ENCODE assay signal across 18 cellular contexts in the genomic region with DNA sequence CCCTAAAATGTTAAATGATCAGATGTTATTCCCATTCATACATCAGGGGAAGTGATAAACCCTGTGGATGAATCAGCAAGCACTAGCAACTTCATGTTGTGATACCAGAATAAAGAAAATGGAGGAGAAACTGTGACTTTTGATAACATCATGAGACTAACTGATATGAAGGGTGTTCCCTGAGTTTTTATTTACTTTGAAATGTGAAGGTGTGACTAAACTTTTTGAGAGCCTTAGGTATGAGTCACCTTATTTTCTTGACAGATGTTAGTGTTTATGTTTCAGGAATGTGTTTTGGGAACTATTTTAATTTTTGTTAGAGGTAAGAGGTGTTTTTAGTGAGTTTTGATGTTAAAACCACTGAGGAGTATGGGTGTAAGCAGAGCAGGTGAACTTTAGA. TPM values are rescaled to one million over a fixed set of nuclear protein-coding genes. Genes with fewer than 3 reads are reported as not detected.
A peak's percentile ranks its signal among the peaks of the same experiment; 100 is the strongest.
DNase-seq lines count a peak whose midpoint lies in the region; ATAC-seq, FAIRE-seq and TF ChIP-seq lines count a peak whose summit lies in the region.
"Had no signal": no experiment of that assay in that cellular context is flagged by ENCODE, and none has a peak within 500 bp of the region (broad histone marks: within the 10 kb centered on the region; RNA-seq: fewer than 3 reads in every experiment).

No MANE protein-coding gene starts in this region.

- POLR2A ChIA-PET in IMR-90 (lab: Charles Lee; ENCODE audit: unreplicated experiment) = no interaction called here

- H2BK120ac ChIP-seq in IMR-90 (ENCODE audit: low read depth, low read length) = no peak overlapping the region

- no TSS peak for BruUV-seq in IMR-90 (replicated peaks; lab: Mats Ljungman, UMichigan)

- H3K14ac ChIP-seq in IMR-90 (replicated peaks; ENCODE audit: low read depth, low read length) = no peak overlapping the region

- H3K4me1 ChIP-seq in IMR-90 (ENCODE audit: control insufficient read depth, insufficient read depth, low read length) = no peaks in the 10 kb centered on the region
- H3K4me1 ChIP-seq in kidney (ENCODE audit: control insufficient read depth in 1 of 2, insufficient read depth in 1 of 2, low read depth in 1 of 2, low read length in 2 of 2) = peaks cover 11 to 23% of the 10 kb centered on the region in 2 donors

- no peak overlapping the region for H3K27ac ChIP-seq in IMR-90 (ENCODE audit: insufficient read depth, low read length)
- peak overlapping the region; percentile 0; the same call in 1 of the 2 replicates for H3K27ac ChIP-seq in VCaP
- peak overlapping the region; percentile 46 to 54 for H3K27ac ChIP-seq in kidney (ENCODE audit: low read depth in 2 of 2, low read length in 2 of 2)

- no peak overlapping the region for H2AK5ac ChIP-seq in IMR-90 (ENCODE audit: low read depth, low read length)

- H3K18ac ChIP-seq in IMR-90 (ENCODE audit: low read depth, low read length) = no peak overlapping the region

- no peak overlapping the region for H2AFZ ChIP-seq in IMR-90 (replicated peaks; ENCODE audit: low read length, poor library complexity)

- no peak for TF ChIP-seq CTCF in IMR-90 (conservative IDR thresholded peaks at IDR 0.05; ENCODE audit: low read depth, low read length)
- TF ChIP-seq CTCF in VCaP (conservative IDR thresholded peaks at IDR 0.05) = no peak
- no peak for TF ChIP-seq CTCF in kidney (IDR thresholded peaks at IDR 0.05; ENCODE audit: borderline replicate concordance, extremely low read depth, insufficient read depth)

- TF ChIP-seq RAD21 in IMR-90 (IDR thresholded peaks at IDR 0.05; ENCODE audit: low read length) = no peak

- H2BK20ac ChIP-seq in IMR-90 (ENCODE audit: low read depth, low read length) = no peak overlapping the region

- H3K9me3 ChIP-seq in IMR-90 (ENCODE audit: control insufficient read depth, insufficient read depth, low read length) (no peaks in the 10 kb centered on the region), kidney (ENCODE audit: control insufficient read depth in 1 of 2, low read length in 2 of 2) (no peaks in the 10 kb centered on the region)

- no peaks in the 10 kb centered on the region for H3K36me3 ChIP-seq in IMR-90 (ENCODE audit: control insufficient read depth, insufficient read depth, low read length)
- peaks cover 0 to 21% of the 10 kb centered on the region in 2 donors for H3K36me3 ChIP-seq in kidney (ENCODE audit: control insufficient read depth in 1 of 2, insufficient read depth in 2 of 2, low read length in 2 of 2)

- intact Hi-C loops in IMR-90 (cut with micrococcal nuclease) = no loop called here
- intact Hi-C loops in kidney (cut with DNase I) = no loop called here

- ATAC-seq in IMR-90 (ENCODE audit: low read depth) (no peak), esophagus mucosa (no peak), GM21737 (IDR thresholded peaks at IDR 0.05; ENCODE audit: unreplicated experiment) (no peak), HG03439 (IDR thresholded peaks at IDR 0.05; ENCODE audit: unreplicated experiment) (no peak)
- ATAC-seq: effector memory CD8-positive, alpha-beta T cell had no signal

- no peak overlapping the region for H3K4me2 ChIP-seq in IMR-90 (ENCODE audit: low read depth, low read length)

- no peak overlapping the region for H3K4ac ChIP-seq in IMR-90 (ENCODE audit: low read depth, low read length)

- TF ChIP-seq POLR2A in IMR-90 (IDR thresholded peaks at IDR 0.05; ENCODE audit: low read depth, low read length) = no peak

- H3K9ac ChIP-seq in IMR-90 (ENCODE audit: low read depth, low read length) (no peak overlapping the region), kidney (ENCODE audit: low read length in 2 of 2) (peak overlapping the region in 1 of 2 donors; percentile 65)

- no peak overlapping the region for H2BK15ac ChIP-seq in IMR-90 (ENCODE audit: low read depth, low read length)

- no peak overlapping the region for H2AK9ac ChIP-seq in IMR-90 (replicated peaks; ENCODE audit: low read depth, low read length, poor library complexity)

- no peaks in the 10 kb centered on the region for H3K9me1 ChIP-seq in IMR-90 (ENCODE audit: insufficient read depth, low read length)

- no peak overlapping the region for H4K8ac ChIP-seq in IMR-90 (ENCODE audit: low read depth in 2 of 2, low read length in 2 of 2)

- dilution Hi-C loops in IMR-90 (cut with HindIII; ENCODE audit: low sequenced_read_pairs, unreplicated experiment) = no loop called here

- in situ Hi-C loops in IMR-90 (cut with MboI; ENCODE audit: low sequenced_read_pairs) = no loop called here

- no peak overlapping the region for H4K91ac ChIP-seq in IMR-90 (ENCODE audit: insufficient read depth, low read depth, low read length)

- no peak overlapping the region for H3K23ac ChIP-seq in IMR-90 (ENCODE audit: low read depth, low read length)

- H4K5ac ChIP-seq in IMR-90 (ENCODE audit: low read depth, low read length) = no peak overlapping the region

- H3K56ac ChIP-seq in IMR-90 (ENCODE audit: extremely low read depth, insufficient read depth, low read length) = no peak overlapping the region

- DNase-seq in ELR (ENCODE audit: low read depth) = peak; percentile 52
- DNase-seq in IMR-90 = no peak
- no peak for DNase-seq in kidney
- DNase-seq in stimulated activated CD4-positive, alpha-beta T cell treated with anti-CD3 and anti-CD28 coated beads, Interleukin-2, amount 100 ng/mL, for 24 hours = no peak
- DNase-seq: activated CD4-positive, alpha-beta T cell treated with anti-CD3 and anti-CD28 coated beads for 48 hours; activated naive CD8-positive, alpha-beta T cell treated with anti-CD3 and anti-CD28 coated beads for 36 hours; central memory CD4-positive, alpha-beta T cell; DMS153; effector memory CD8-positive, alpha-beta T cell; NCI-H2107; NCI-H82; Right ventricle myocardium superior; T-helper 9 cell had no signal

- peaks cover 3% of the 10 kb centered on the region; the same call in 1 of the 2 replicates for H3K27me3 ChIP-seq in IMR-90 (ENCODE audit: control insufficient read depth, insufficient read depth, low read length)

- CTCF ChIA-PET in IMR-90 (lab: Yijun Ruan, JAX) = no interaction called here

- FAIRE-seq in kidney (lab: Jason Lieb, UNC) = no peak
- FAIRE-seq: GM19239 had no signal

- peaks cover 3 to 5% of the 10 kb centered on the region in 2 experiments; a peak in 1 of 4 replicates for H3K79me1 ChIP-seq in IMR-90 (ENCODE audit: low read depth in 1 of 2, low read length in 2 of 2)

- H3K4me3 ChIP-seq in IMR-90 (ENCODE audit: insufficient read depth, low read depth, low read length) = no peak overlapping the region
- peak overlapping the region; percentile 54 to 95 for H3K4me3 ChIP-seq in kidney (ENCODE audit: low read length in 2 of 2)

- no peak overlapping the region for H2BK5ac ChIP-seq in IMR-90 (ENCODE audit: low read depth, low read length, poor library complexity, severe bottlenecking)

- no peaks in the 10 kb centered on the region for H4K20me1 ChIP-seq in IMR-90 (ENCODE audit: insufficient read depth, low read length)

TF ChIP-seq in IMR-90, 13 proteins besides CTCF, POLR2A, EP300 and RAD21:
- peak; percentile 32; the same call in 1 of the 2 replicates for TF ChIP-seq FOS (IDR thresholded peaks at IDR 0.05; ENCODE audit: low read depth, low read length)
- no peak for TF ChIP-seq CEBPB (IDR thresholded peaks at IDR 0.05; ENCODE audit: low read depth, low read length)
- no peak for TF ChIP-seq BHLHE40 (IDR thresholded peaks at IDR 0.05; ENCODE audit: low read depth, low read length)
- no peak for TF ChIP-seq CHD1 (IDR thresholded peaks at IDR 0.05; ENCODE audit: low read depth, low read length)
- TF ChIP-seq NFE2L2 (IDR thresholded peaks at IDR 0.05; ENCODE audit: low read depth, low read length) = no peak

RNA-seq across cellular contexts. Expression of a gene that starts 4.4 kb away (rescaled TPM):
- 0.90 and 1.4 TPM in 2 replicates for total RNA-seq in IMR-90 (2012; rRNA removed)
- 0.14 and 0.17 TPM in 2 replicates for polyA plus RNA-seq in IMR-90 (2012; rRNA removed)
- 0.05 and 0.08 TPM in 2 replicates for polyA plus RNA-seq in IMR-90 (2012; cell fraction: cytosol; rRNA removed)
- 0.07 and 0.25 TPM in 2 replicates for polyA plus RNA-seq in IMR-90 (2012; cell fraction: nucleus; rRNA removed; ENCODE audit: low replicate concordance)
- 72.0 TPM for total RNA-seq in kidney
- polyA plus RNA-seq in kidney (ENCODE audit: insufficient read depth, low read depth, low replicate concordance) = 9.2 TPM
- total RNA-seq in esophagus mucosa = 6.5 TPM

RNA-seq across cellular contexts. Expression of a gene that starts 44.5 kb away (rescaled TPM):
- 0.28 and 0.54 TPM in 2 replicates for total RNA-seq in IMR-90 (2012; rRNA removed)
- 1.7 TPM in 2 replicates for polyA plus RNA-seq in IMR-90 (2012; rRNA removed)
- 0.28 and 0.71 TPM in 2 replicates for polyA plus RNA-seq in IMR-90 (2012; cell fraction: cytosol; rRNA removed)
- 11.7 and 15.4 TPM in 2 replicates for polyA plus RNA-seq in IMR-90 (2012; cell fraction: nucleus; rRNA removed; ENCODE audit: low replicate concordance)
- 14.6 TPM for total RNA-seq in kidney
- 10.5 TPM for polyA plus RNA-seq in kidney (ENCODE audit: insufficient read depth, low read depth, low replicate concordance)
- total RNA-seq in esophagus mucosa = 1.2 TPM
- total RNA-seq: activated naive CD8-positive, alpha-beta T cell treated with anti-CD3 and anti-CD28 coated beads for 36 hours had no signal

RNA-seq across cellular contexts. Expression of a gene that starts 59.0 kb away (rescaled TPM):
- total RNA-seq in IMR-90 (2012; rRNA removed) (40.0 and 47.5 TPM in 2 replicates), kidney (10.6 TPM), esophagus mucosa (0.96 TPM)
- polyA plus RNA-seq in IMR-90 (2012; rRNA removed) (42.7 and 46.9 TPM in 2 replicates), kidney (ENCODE audit: insufficient read depth, low read depth, low replicate concordance) (17.1 TPM)
- 29.3 and 63.1 TPM in 2 replicates for polyA plus RNA-seq in IMR-90 (2012; cell fraction: cytosol; rRNA removed)
- polyA plus RNA-seq in IMR-90 (2012; cell fraction: nucleus; rRNA removed; ENCODE audit: low replicate concordance) = 24.3 and 25.0 TPM in 2 replicates
